ENCODE assay signal across 5 cellular contexts in genomic region chr5:31635446-31635845, GRCh38. TPM values are rescaled to one million over a fixed set of nuclear protein-coding genes. Genes with fewer than 3 reads are reported as not detected.
"Had no signal": no experiment of that assay in that cellular context is flagged by ENCODE, and none has a peak within 500 bp of the region (broad histone marks: within the 10 kb centered on the region; RNA-seq: fewer than 3 reads in every experiment).

No MANE protein-coding gene starts in this region.

- DNase-seq: GM23248, H9, HCEC 1CT, IMR-90 had no signal

- H3K27ac ChIP-seq: GM23248 had no signal

- H3K4me3 Mint-ChIP-seq: H9 had no signal

- H3K9ac ChIP-seq: GM23248 had no signal

- H3K9me3 Mint-ChIP-seq: H9 had no signal

- H3K4me3 ChIP-seq: GM23248 had no signal

RNA-seq across cellular contexts. Expression of gene PDZD2, which starts 3.5 kb away (rescaled TPM):
- total RNA-seq: GM23248, HT-29 had no signal
